ENCODE assay signal across 8 cellular contexts in genomic region chr10:97759981-97760345, GRCh38. TPM values are rescaled to one million over a fixed set of nuclear protein-coding genes. Genes with fewer than 3 reads are reported as not detected.
"Had no signal": no experiment of that assay in that cellular context is flagged by ENCODE, and none has a peak within 500 bp of the region (broad histone marks: within the 10 kb centered on the region; RNA-seq: fewer than 3 reads in every experiment).

No MANE protein-coding gene starts in this region.

- H3K4me2 ChIP-seq: SK-N-SH had no signal

- H3K27me3 Mint-ChIP-seq: activated CD4-positive, alpha-beta memory T cell treated with anti-CD3 and anti-CD28 coated beads for 36 hours; activated naive CD8-positive, alpha-beta T cell; dendritic cell treated with granulocyte-macrophage colony-stimulating factor and Interleukin-4, amounts not matched to agents 40 ng/mL and 50 ng/mL, for 4 days; memory B cell had no signal

- H3K27me3 ChIP-seq: cardiac muscle cell, foreskin keratinocyte had no signal

- DNase-seq: amniotic stem cell had no signal

- H3K9ac ChIP-seq: SK-N-SH had no signal

- H3K27ac Mint-ChIP-seq: activated CD4-positive, alpha-beta memory T cell treated with anti-CD3 and anti-CD28 coated beads for 36 hours; activated naive CD8-positive, alpha-beta T cell; dendritic cell treated with granulocyte-macrophage colony-stimulating factor and Interleukin-4, amounts not matched to agents 40 ng/mL and 50 ng/mL, for 4 days; memory B cell had no signal

- H3K4me1 ChIP-seq: foreskin keratinocyte had no signal

- H3K4me3 Mint-ChIP-seq: activated CD4-positive, alpha-beta memory T cell treated with anti-CD3 and anti-CD28 coated beads for 36 hours; activated naive CD8-positive, alpha-beta T cell; dendritic cell treated with granulocyte-macrophage colony-stimulating factor and Interleukin-4, amounts not matched to agents 40 ng/mL and 50 ng/mL, for 4 days; memory B cell had no signal

- H3K4me3 ChIP-seq: cardiac muscle cell had no signal

- H3K27ac ChIP-seq: cardiac muscle cell, foreskin keratinocyte had no signal

- H3K9me3 ChIP-seq: SK-N-SH had no signal

- H3K9me3 Mint-ChIP-seq: activated CD4-positive, alpha-beta memory T cell treated with anti-CD3 and anti-CD28 coated beads for 36 hours; dendritic cell treated with granulocyte-macrophage colony-stimulating factor and Interleukin-4, amounts not matched to agents 40 ng/mL and 50 ng/mL, for 4 days; memory B cell had no signal

RNA-seq across cellular contexts. Expression of gene SFRP5, which starts 11.8 kb away (rescaled TPM):
- total RNA-seq: activated CD4-positive, alpha-beta memory T cell treated with anti-CD3 and anti-CD28 coated beads for 36 hours; foreskin keratinocyte had no signal
